Comparison of ENCODE assay signal across 1 cellular context in the genomic region with DNA sequence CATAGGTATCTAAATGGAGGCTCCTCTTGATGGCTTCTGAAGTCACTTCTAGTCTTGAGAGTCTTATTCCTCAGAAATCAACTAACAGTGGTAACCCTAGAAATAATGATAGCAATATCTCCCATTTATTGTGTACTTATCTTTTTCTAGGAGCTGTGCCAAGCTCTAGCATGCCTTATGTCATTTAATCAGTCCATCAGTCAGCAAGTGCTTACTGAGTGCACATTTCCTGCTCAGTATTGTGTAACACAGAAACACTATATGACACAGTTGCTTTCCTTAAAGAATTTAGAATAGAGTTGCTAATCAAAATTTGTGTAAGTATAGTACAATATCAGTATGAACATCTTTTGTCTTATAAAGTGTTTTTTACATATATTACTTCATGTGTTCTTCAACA.
TF ChIP-seq lines count a peak whose summit lies in the region.

No MANE protein-coding gene starts in this region.

TF ChIP-seq in K562, 482 proteins besides CTCF, POLR2A, EP300 and RAD21:
- TF ChIP-seq CEBPB (tag; IDR thresholded peaks at IDR 0.05) (0 out of 2 replicates have a peak, but pooled peaks have one; percentile 21), ZNF436 (CRISPR knock-in tag; IDR thresholded peaks at IDR 0.05) (no peak), KLF1 (tag; IDR thresholded peaks at IDR 0.05) (no peak), PHB (CRISPR knock-in tag; IDR thresholded peaks at IDR 0.05) (no peak)
- TF ChIP-seq, protein P1, sequence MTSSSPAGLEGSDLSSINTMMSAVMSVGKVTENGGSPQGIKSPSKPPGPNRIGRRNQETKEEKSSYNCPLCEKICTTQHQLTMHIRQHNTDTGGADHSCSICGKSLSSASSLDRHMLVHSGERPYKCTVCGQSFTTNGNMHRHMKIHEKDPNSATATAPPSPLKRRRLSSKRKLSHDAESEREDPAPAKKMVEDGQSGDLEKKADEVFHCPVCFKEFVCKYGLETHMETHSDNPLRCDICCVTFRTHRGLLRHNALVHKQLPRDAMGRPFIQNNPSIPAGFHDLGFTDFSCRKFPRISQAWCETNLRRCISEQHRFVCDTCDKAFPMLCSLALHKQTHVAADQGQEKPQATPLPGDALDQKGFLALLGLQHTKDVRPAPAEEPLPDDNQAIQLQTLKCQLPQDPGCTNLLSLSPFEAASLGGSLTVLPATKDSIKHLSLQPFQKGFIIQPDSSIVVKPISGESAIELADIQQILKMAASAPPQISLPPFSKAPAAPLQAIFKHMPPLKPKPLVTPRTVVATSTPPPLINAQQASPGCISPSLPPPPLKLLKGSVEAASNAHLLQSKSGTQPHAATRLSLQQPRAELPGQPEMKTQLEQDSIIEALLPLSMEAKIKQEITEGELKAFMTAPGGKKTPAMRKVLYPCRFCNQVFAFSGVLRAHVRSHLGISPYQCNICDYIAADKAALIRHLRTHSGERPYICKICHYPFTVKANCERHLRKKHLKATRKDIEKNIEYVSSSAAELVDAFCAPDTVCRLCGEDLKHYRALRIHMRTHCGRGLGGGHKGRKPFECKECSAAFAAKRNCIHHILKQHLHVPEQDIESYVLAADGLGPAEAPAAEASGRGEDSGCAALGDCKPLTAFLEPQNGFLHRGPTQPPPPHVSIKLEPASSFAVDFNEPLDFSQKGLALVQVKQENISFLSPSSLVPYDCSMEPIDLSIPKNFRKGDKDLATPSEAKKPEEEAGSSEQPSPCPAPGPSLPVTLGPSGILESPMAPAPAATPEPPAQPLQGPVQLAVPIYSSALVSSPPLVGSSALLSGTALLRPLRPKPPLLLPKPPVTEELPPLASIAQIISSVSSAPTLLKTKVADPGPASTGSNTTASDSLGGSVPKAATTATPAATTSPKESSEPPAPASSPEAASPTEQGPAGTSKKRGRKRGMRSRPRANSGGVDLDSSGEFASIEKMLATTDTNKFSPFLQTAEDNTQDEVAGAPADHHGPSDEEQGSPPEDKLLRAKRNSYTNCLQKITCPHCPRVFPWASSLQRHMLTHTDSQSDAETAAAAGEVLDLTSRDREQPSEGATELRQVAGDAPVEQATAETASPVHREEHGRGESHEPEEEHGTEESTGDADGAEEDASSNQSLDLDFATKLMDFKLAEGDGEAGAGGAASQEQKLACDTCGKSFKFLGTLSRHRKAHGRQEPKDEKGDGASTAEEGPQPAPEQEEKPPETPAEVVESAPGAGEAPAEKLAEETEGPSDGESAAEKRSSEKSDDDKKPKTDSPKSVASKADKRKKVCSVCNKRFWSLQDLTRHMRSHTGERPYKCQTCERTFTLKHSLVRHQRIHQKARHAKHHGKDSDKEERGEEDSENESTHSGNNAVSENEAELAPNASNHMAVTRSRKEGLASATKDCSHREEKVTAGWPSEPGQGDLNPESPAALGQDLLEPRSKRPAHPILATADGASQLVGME (CRISPR knock-in tag; IDR thresholded peaks at IDR 0.05) = no peak
- TF ChIP-seq, protein P2, sequence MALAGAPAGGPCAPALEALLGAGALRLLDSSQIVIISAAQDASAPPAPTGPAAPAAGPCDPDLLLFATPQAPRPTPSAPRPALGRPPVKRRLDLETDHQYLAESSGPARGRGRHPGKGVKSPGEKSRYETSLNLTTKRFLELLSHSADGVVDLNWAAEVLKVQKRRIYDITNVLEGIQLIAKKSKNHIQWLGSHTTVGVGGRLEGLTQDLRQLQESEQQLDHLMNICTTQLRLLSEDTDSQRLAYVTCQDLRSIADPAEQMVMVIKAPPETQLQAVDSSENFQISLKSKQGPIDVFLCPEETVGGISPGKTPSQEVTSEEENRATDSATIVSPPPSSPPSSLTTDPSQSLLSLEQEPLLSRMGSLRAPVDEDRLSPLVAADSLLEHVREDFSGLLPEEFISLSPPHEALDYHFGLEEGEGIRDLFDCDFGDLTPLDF (CRISPR knock-in tag; IDR thresholded peaks at IDR 0.05) = no peak
- TF ChIP-seq, protein P3, sequence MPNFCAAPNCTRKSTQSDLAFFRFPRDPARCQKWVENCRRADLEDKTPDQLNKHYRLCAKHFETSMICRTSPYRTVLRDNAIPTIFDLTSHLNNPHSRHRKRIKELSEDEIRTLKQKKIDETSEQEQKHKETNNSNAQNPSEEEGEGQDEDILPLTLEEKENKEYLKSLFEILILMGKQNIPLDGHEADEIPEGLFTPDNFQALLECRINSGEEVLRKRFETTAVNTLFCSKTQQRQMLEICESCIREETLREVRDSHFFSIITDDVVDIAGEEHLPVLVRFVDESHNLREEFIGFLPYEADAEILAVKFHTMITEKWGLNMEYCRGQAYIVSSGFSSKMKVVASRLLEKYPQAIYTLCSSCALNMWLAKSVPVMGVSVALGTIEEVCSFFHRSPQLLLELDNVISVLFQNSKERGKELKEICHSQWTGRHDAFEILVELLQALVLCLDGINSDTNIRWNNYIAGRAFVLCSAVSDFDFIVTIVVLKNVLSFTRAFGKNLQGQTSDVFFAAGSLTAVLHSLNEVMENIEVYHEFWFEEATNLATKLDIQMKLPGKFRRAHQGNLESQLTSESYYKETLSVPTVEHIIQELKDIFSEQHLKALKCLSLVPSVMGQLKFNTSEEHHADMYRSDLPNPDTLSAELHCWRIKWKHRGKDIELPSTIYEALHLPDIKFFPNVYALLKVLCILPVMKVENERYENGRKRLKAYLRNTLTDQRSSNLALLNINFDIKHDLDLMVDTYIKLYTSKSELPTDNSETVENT (CRISPR knock-in tag; IDR thresholded peaks at IDR 0.05) = no peak
TF ChIP-seq in K562: peak in this region for 1.
